8 cellular contexts compared by ENCODE assay signal in genomic region chr18:76822510-76823165, GRCh38. TPM values are rescaled to one million over a fixed set of nuclear protein-coding genes. Genes with fewer than 3 reads are reported as not detected.
DNase-seq lines count a peak whose midpoint lies in the region; ATAC-seq, FAIRE-seq and TF ChIP-seq lines count a peak whose summit lies in the region.

Gene ZNF236, plus strand, starts transcription at chr18:76822557. Its CDS starts 51 bp downstream, at chr18:76822608.

- 0 to 1% (median 0%) methylated on average over 4 to 113 of the region's 113 CpGs for WGBS in psoas muscle, 3 donors

- H3K36me3 ChIP-seq in KMS-11 (ENCODE audit: insufficient read depth) (0 out of 2 replicates have a peak, but pooled peaks cover 3% of the 10 kb centered on the region), psoas muscle (ENCODE audit: insufficient read depth in 1 of 2, low read depth in 1 of 2) (peaks cover 0 to 3% of the 10 kb centered on the region in 2 donors)

- CTCF ChIA-PET in T-cell (lab: Charles Lee), result no interaction called here

- H3K9ac ChIP-seq in KMS-11, result peak within 1 kb of the TSS; percentile 99

- in situ Hi-C loops in G401 (cut with HindIII; ENCODE audit: low sequenced_read_pairs), result no loop called here

- H3K4me1 ChIP-seq in KMS-11 (ENCODE audit: low read depth, poor library complexity, severe bottlenecking) (peaks cover 35% of the 10 kb centered on the region), psoas muscle (peaks cover 21% of the 10 kb centered on the region)

- no peaks in the 10 kb centered on the region for H3K27me3 Mint-ChIP-seq in T-cell

- H4K20me1 ChIP-seq in KMS-11 (ENCODE audit: insufficient read depth), result no peaks in the 10 kb centered on the region

- peak within 1 kb of the TSS; percentile 91 to 94 for H3K27ac Mint-ChIP-seq in T-cell

- H3K4me2 ChIP-seq in KMS-11, result peak within 1 kb of the TSS; percentile 69

- intact Hi-C loops in left ventricle myocardium superior (cut with micrococcal nuclease) (no loop called here), psoas muscle (cut with DNase I) (no loop called here)

- H2AFZ ChIP-seq in KMS-11 (ENCODE audit: low read depth), result peak within 1 kb of the TSS; percentile 96

- peak within 1 kb of the TSS; percentile 95 for H3K27ac ChIP-seq in KMS-11
- H3K27ac ChIP-seq in psoas muscle, result peak within 1 kb of the TSS; percentile 97

- DNase-seq in G401 (ENCODE audit: low spot score) (peak; percentile 61), T-cell (peak; percentile 27 to 71 (median 54)), amniotic stem cell (lab: John Stamatoyannopoulos, UW) (peak; percentile 43), left ventricle myocardium superior (peak; percentile 87), psoas muscle (peak; percentile 82 to 88), urothelium cell line (ENCODE audit: low spot score) (peak; percentile 86)

- H3K27me3 ChIP-seq in KMS-11 (ENCODE audit: insufficient read depth, low read depth) (no peaks in the 10 kb centered on the region), psoas muscle (ENCODE audit: insufficient read depth in 3 of 3, low read length in 2 of 3) (no peaks in the 10 kb centered on the region)

- no peaks in the 10 kb centered on the region for H3K9me3 ChIP-seq in psoas muscle

- POLR2A ChIA-PET in T-cell (lab: Charles Lee), result interaction anchor here in 1 of 2 donors (0.6 kb wide), 1 partner anchor 35 kb away, joined by 3 read pairs; no protein-coding TSS in a partner anchor

- ATAC-seq in GM21737 (IDR thresholded peaks at IDR 0.05; ENCODE audit: unreplicated experiment) (peak; percentile 38), T-cell (replicated peaks in 1 of 4) (peak; percentile 56 to 65 (median 60)), left ventricle myocardium superior (peak; percentile 81), psoas muscle (peak; percentile 71 to 84 (median 78))

- peak within 1 kb of the TSS; percentile 89 to 93 (median 90) for H3K4me3 Mint-ChIP-seq in T-cell

- no peak for FAIRE-seq in urothelium cell line (lab: Jason Lieb, UNC)

- peaks cover 76% of the 10 kb centered on the region for H3K79me2 ChIP-seq in KMS-11 (ENCODE audit: insufficient read depth, low read depth)

- H3K36me3 Mint-ChIP-seq in T-cell, result peaks cover 5% of the 10 kb centered on the region

- TF ChIP-seq CTCF in KMS-11 (conservative IDR thresholded peaks at IDR 0.05; ENCODE audit: low read depth, low read length) (no peak), psoas muscle (IDR thresholded peaks at IDR 0.05) (no peak)

- H3K4me3 ChIP-seq in KMS-11 (IDR thresholded peaks at IDR 0.05; ENCODE audit: insufficient read depth, low read depth, low read length) (peak within 1 kb of the TSS; percentile 38), psoas muscle (peak within 1 kb of the TSS; percentile 98)

- H3K9me3 Mint-ChIP-seq in T-cell, result no peaks in the 10 kb centered on the region

- H3K4me1 Mint-ChIP-seq in T-cell, result peaks cover 52 to 60% (median 58%) of the 10 kb centered on the region in 3 donors

RNA-seq across cellular contexts. Expression of gene ZNF236, which starts in this region (rescaled TPM):
- total RNA-seq in G401 (2014; rRNA removed; shearing (Covaris generic)), result 2.5 and 4.8 TPM in 2 replicates
- 10 to 100 TPM; 24.6 to 33.3 (median 28.4) TPM for total RNA-seq in T-cell
- total RNA-seq in left ventricle myocardium superior, result 13.4 TPM
- 1 to 10 TPM; 7.5 to 9.4 (median 7.9) TPM for total RNA-seq in psoas muscle
- polyA plus RNA-seq in psoas muscle, result 1 to 10 TPM in 2 of 3 donors, under 1 TPM in 1; 0.76 to 2.8 (median 1.5) TPM

Comparison
In these comparisons a context has a peak if more than half of its experiments do, and no peak if none do; other contexts are left out.
1. Peak in every context shown above with its lines: DNase-seq, ATAC-seq, H3K4me3 ChIP-seq and H3K27ac ChIP-seq.